Comparison of ENCODE assay signal across 1 cellular context in genomic region chr11:47510231-47510630, GRCh38.
TF ChIP-seq lines count a peak whose summit lies in the region.

No MANE protein-coding gene starts in this region.

TF ChIP-seq in GM23338, 12 proteins besides CTCF, POLR2A, EP300 and RAD21 (continued from another document):
- TF ChIP-seq ZNF462 (CRISPR knock-in tag; IDR thresholded peaks at IDR 0.05) (no peak), POLR2AphosphoS5 (IDR thresholded peaks at IDR 0.05; ENCODE audit: low read depth) (no peak), REST (IDR thresholded peaks at IDR 0.05; ENCODE audit: unreplicated experiment) (no peak)
TF ChIP-seq in GM23338: peak in this region for 0.
